ENCODE assay signal across 8 cellular contexts in the genomic region with DNA sequence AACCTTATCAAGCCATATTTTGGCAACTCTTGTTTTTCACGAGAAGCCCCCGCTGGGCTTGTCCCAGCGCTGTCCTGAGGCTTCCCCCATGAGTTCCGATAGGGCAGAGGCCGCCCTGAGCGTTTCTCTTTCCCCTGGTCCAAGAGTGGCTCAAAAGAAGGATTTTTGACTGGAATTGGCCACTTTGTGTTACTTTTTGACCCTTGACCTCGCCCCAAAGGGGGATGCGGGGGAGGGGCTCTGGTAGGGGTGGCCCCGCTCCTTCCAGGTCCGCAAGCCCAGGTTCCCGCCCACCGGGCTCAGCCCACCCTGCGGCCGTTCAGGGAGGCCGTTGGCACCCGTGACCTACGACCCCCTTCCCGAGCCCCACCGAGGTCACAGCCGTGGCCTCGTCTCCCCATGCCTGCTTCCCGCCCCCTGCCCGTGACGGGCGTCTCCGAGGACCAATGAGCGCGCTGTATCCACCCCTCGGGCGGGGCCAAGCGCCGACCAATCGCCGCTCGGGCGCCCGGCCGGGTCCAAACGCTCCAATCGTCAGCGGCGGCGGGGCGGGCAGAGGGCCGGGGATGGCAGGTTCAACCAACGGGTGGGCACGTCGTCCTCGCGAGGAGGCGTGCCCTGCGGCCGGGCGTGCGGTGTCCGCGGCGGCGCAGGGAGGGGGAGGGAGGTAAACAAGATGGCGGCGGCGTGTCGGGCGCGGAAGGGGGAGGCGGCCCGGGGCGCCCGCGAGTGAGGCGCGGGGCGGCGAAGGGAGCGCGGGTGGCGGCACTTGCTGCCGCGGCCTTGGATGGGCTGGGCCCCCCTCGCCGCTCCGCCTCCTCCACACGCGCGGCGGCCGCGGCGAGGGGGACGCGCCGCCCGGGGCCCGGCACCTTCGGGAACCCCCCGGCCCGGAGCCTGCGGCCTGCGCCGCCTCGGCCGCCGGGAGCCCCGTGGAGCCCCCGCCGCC. TPM values are rescaled to one million over a fixed set of nuclear protein-coding genes. Genes with fewer than 3 reads are reported as not detected.
DNase-seq lines count a peak whose midpoint lies in the region; ATAC-seq and TF ChIP-seq lines count a peak whose summit lies in the region.

A gene with protein sequence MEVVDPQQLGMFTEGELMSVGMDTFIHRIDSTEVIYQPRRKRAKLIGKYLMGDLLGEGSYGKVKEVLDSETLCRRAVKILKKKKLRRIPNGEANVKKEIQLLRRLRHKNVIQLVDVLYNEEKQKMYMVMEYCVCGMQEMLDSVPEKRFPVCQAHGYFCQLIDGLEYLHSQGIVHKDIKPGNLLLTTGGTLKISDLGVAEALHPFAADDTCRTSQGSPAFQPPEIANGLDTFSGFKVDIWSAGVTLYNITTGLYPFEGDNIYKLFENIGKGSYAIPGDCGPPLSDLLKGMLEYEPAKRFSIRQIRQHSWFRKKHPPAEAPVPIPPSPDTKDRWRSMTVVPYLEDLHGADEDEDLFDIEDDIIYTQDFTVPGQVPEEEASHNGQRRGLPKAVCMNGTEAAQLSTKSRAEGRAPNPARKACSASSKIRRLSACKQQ (plus strand): TSS at position 665 of the 949 bp plus-strand sequence. CDS start 1,136 bp downstream, outside the sequence.

- H3K4me3 ChIP-seq in GM23338 (peak within 1 kb of the TSS; percentile 91), LNCaP clone FGC (ENCODE audit: low read depth, low read length) (peak within 1 kb of the TSS; percentile 81), fibroblast of mammary gland (ENCODE audit: control insufficient read depth, low read depth, low read length) (peak within 1 kb of the TSS; percentile 77)

- peaks cover 31% of the 10 kb centered on the region for H4K20me1 ChIP-seq in GM23338 (replicated peaks; ENCODE audit: insufficient read depth)

- H3K27me3 Mint-ChIP-seq in GM23338 (ENCODE audit: insufficient read depth, low read depth, poor library complexity) (peaks cover 7% of the 10 kb centered on the region), natural killer cell (ENCODE audit: low read depth in 2 of 2) (no peaks in the 10 kb centered on the region)
- H3K27me3 Mint-ChIP-seq in activated T-helper 2 cell treated with anti-CD3 and anti-CD28 coated beads, Interferon-gamma antibody, Interleukin-2, Interleukin-4, amounts not matched to agents 10 μg/mL and 5 μg/mL and 100 μg/mL, durations not matched to agents 14 hours and 24 hours and 36 hours (ENCODE audit: low read depth): no peaks in the 10 kb centered on the region

- peaks cover 43% of the 10 kb centered on the region for H3K79me2 ChIP-seq in GM23338 (replicated peaks; ENCODE audit: insufficient read depth)

- peaks cover 21% of the 10 kb centered on the region for H3K36me3 Mint-ChIP-seq in GM23338 (ENCODE audit: low read depth)
- peaks cover 26% of the 10 kb centered on the region for H3K36me3 Mint-ChIP-seq in activated T-helper 2 cell treated with anti-CD3 and anti-CD28 coated beads, Interferon-gamma antibody, Interleukin-2, Interleukin-4, amounts not matched to agents 10 μg/mL and 5 μg/mL and 100 μg/mL, durations not matched to agents 14 hours and 24 hours and 36 hours (ENCODE audit: low read depth)
- no peaks in the 10 kb centered on the region for H3K36me3 Mint-ChIP-seq in natural killer cell

- peak within 1 kb of the TSS; percentile 82 for H2AFZ ChIP-seq in GM23338

- peak; percentile 99 for DNase-seq in Daoy (ENCODE audit: low read depth)
- DNase-seq in GM23338 (ENCODE audit: low spot score): peak; percentile 99
- peak; percentile 80 for DNase-seq in LNCaP clone FGC (ENCODE audit: low read depth)
- peak; percentile 98 for DNase-seq in RPMI8226
- DNase-seq in activated T-helper 2 cell treated with anti-CD3 and anti-CD28 coated beads, Interferon-gamma antibody, Interleukin-2, Interleukin-4, amounts not matched to agents 10 μg/mL and 5 μg/mL and 100 μg/mL, durations not matched to agents 14 hours and 24 hours and 36 hours (ENCODE audit: low spot score): peak; percentile 100
- peak; percentile 93 for DNase-seq in fibroblast of mammary gland (ENCODE audit: low read depth)
- peak; percentile 100 for DNase-seq in natural killer cell
- DNase-seq in stimulated activated naive CD4-positive, alpha-beta T cell (lab: John Stamatoyannopoulos, UW): peak; percentile 97 to 99 (median 98)

- H3K27ac ChIP-seq in GM23338 (ENCODE audit: low read depth): peak within 1 kb of the TSS; percentile 90

- H3K36me3 ChIP-seq in GM23338 (ENCODE audit: insufficient read depth): no peaks in the 10 kb centered on the region; the same call in 1 of the 2 replicates

- TF ChIP-seq CTCF in GM23338 (conservative IDR thresholded peaks at IDR 0.05; ENCODE audit: low read depth in 2 of 2) (no peak), LNCaP clone FGC (IDR thresholded peaks at IDR 0.05; ENCODE audit: control insufficient read depth, extremely low read depth, insufficient read depth) (no peak), fibroblast of mammary gland (conservative IDR thresholded peaks at IDR 0.05; ENCODE audit: control insufficient read depth, insufficient read depth, low read depth, low read length) (no peak), natural killer cell (IDR thresholded peaks at IDR 0.05) (no peak)

- no peaks in the 10 kb centered on the region for H3K27me3 ChIP-seq in GM23338 (ENCODE audit: insufficient read depth)

- H3F3A ChIP-seq in GM23338 (replicated peaks; ENCODE audit: low read depth): peaks cover 22% of the 10 kb centered on the region

- H3K4me3 Mint-ChIP-seq in GM23338: peak within 1 kb of the TSS; percentile 94
- H3K4me3 Mint-ChIP-seq in activated T-helper 2 cell treated with anti-CD3 and anti-CD28 coated beads, Interferon-gamma antibody, Interleukin-2, Interleukin-4, amounts not matched to agents 10 μg/mL and 5 μg/mL and 100 μg/mL, durations not matched to agents 14 hours and 24 hours and 36 hours (ENCODE audit: low read depth): peak within 1 kb of the TSS; percentile 91
- peak within 1 kb of the TSS; percentile 96 for H3K4me3 Mint-ChIP-seq in natural killer cell

- ATAC-seq in GM23338 (peak; percentile 94), natural killer cell (peak; percentile 92 to 98 (median 94))

- no peaks in the 10 kb centered on the region for H3K9me2 ChIP-seq in GM23338 (ENCODE audit: insufficient read depth)

- H3K27ac Mint-ChIP-seq in GM23338 (peak within 1 kb of the TSS; percentile 70), natural killer cell (peak within 1 kb of the TSS; percentile 88 to 90)
- peak within 1 kb of the TSS; percentile 77 for H3K27ac Mint-ChIP-seq in activated T-helper 2 cell treated with anti-CD3 and anti-CD28 coated beads, Interferon-gamma antibody, Interleukin-2, Interleukin-4, amounts not matched to agents 10 μg/mL and 5 μg/mL and 100 μg/mL, durations not matched to agents 14 hours and 24 hours and 36 hours

- H3K9me3 Mint-ChIP-seq in GM23338: no peaks in the 10 kb centered on the region
- no peaks in the 10 kb centered on the region for H3K9me3 Mint-ChIP-seq in activated T-helper 2 cell treated with anti-CD3 and anti-CD28 coated beads, Interferon-gamma antibody, Interleukin-2, Interleukin-4, amounts not matched to agents 10 μg/mL and 5 μg/mL and 100 μg/mL, durations not matched to agents 14 hours and 24 hours and 36 hours
- no peaks in the 10 kb centered on the region for H3K9me3 Mint-ChIP-seq in natural killer cell

- peak within 1 kb of the TSS; percentile 98 for H3K4me2 ChIP-seq in GM23338

- intact Hi-C loops in activated T-helper 2 cell treated with anti-CD3 and anti-CD28 coated beads, Interferon-gamma antibody, Interleukin-2, Interleukin-4, amounts not matched to agents 10 μg/mL and 5 μg/mL and 100 μg/mL, durations not matched to agents 14 hours and 24 hours and 36 hours (cut with micrococcal nuclease): no loop called here
- intact Hi-C loops in natural killer cell (cut with micrococcal nuclease): loop anchor here (1.0 kb wide), 1 partner anchor 73 kb away; no protein-coding TSS in a partner anchor

- peaks cover 7% of the 10 kb centered on the region; the same call in 1 of the 2 replicates for H3K4me1 ChIP-seq in GM23338 (ENCODE audit: insufficient read depth)

- H3K4me1 Mint-ChIP-seq in GM23338 (peaks cover 15% of the 10 kb centered on the region; the same call in 2 of the 3 replicates), natural killer cell (peaks cover 14 to 34% of the 10 kb centered on the region in 2 donors)
- peaks cover 16% of the 10 kb centered on the region for H3K4me1 Mint-ChIP-seq in activated T-helper 2 cell treated with anti-CD3 and anti-CD28 coated beads, Interferon-gamma antibody, Interleukin-2, Interleukin-4, amounts not matched to agents 10 μg/mL and 5 μg/mL and 100 μg/mL, durations not matched to agents 14 hours and 24 hours and 36 hours (ENCODE audit: low read depth)

TF ChIP-seq in GM23338, 12 proteins besides CTCF, POLR2A, EP300 and RAD21 (continues in another document):
- TF ChIP-seq CREB1 (CRISPR knock-in tag; IDR thresholded peaks at IDR 0.05; ENCODE audit: low read depth): peak; percentile 75
- TF ChIP-seq STAT1 (IDR thresholded peaks at IDR 0.05; ENCODE audit: unreplicated experiment): no peak
- no peak for TF ChIP-seq NANOG (IDR thresholded peaks at IDR 0.05; ENCODE audit: borderline replicate concordance)
- peak; percentile 53 for TF ChIP-seq POLR2AphosphoS5 (IDR thresholded peaks at IDR 0.05; ENCODE audit: low read depth)
- TF ChIP-seq EZH2phosphoT487 (IDR thresholded peaks at IDR 0.05; ENCODE audit: unreplicated experiment): no peak
- TF ChIP-seq ZNF331 (CRISPR knock-in tag; IDR thresholded peaks at IDR 0.05; ENCODE audit: low read depth): no peak

RNA-seq across cellular contexts. Expression of the gene that starts here (rescaled TPM):
- total RNA-seq in Daoy (2014; rRNA removed; shearing (Covaris generic)): 72.7 and 83.5 TPM in 2 replicates
- 84.4 and 96.5 TPM in 2 replicates for total RNA-seq in GM23338 (2014; rRNA removed; shearing (Covaris generic))
- polyA plus RNA-seq in GM23338 (2016; fragmentation: Nextera tagmentation; extraction: Ambion mirVana): 19.4 and 23.7 TPM in 2 replicates
- 65.7 and 71.1 TPM in 2 replicates for total RNA-seq in activated T-helper 2 cell treated with anti-CD3 and anti-CD28 coated beads, Interferon-gamma antibody, Interleukin-2, Interleukin-4, amounts not matched to agents 10 μg/mL and 5 μg/mL and 100 μg/mL, durations not matched to agents 14 hours and 24 hours and 36 hours
- total RNA-seq in natural killer cell: 10 to 100 TPM; 51.5 to 61.1 (median 54.0) TPM

Comparison
In these comparisons a context has a peak if more than half of its experiments do, and no peak if none do; other contexts are left out.
1. Peak in every context shown above with its lines: DNase-seq, ATAC-seq, H3K4me3 ChIP-seq and H3K27ac ChIP-seq.